1 cellular context compared by ENCODE assay signal in the genomic region with DNA sequence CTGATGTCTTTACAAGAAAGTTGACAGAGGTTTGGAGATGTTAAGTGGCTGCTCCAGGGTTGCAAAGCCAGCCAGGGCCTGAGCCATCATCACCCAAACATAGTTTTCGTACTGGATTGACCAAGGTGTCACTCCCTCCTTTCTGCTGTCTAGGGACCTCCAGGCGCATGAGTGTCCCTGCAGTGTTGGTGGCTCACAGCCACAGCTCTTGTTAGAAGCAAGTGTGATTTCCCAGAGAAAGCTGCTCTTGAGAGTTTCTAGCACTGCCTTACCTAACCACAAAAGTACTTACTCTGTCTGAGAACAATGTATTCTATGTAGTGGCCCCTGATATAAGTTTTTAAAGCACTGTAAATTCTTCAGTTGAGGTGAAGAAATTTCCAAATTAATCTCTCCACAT.
TF ChIP-seq lines count a peak whose summit lies in the region.

No MANE protein-coding gene starts in this region.

TF ChIP-seq in H1, 55 proteins besides CTCF, POLR2A, EP300 and RAD21 (continued from another document):
- TF ChIP-seq EGR1 (IDR thresholded peaks at IDR 0.05; ENCODE audit: borderline replicate concordance, low read depth, low read length): no peak
- no peak for TF ChIP-seq SUZ12 (IDR thresholded peaks at IDR 0.05; ENCODE audit: low read length)
- TF ChIP-seq RBBP5 (IDR thresholded peaks at IDR 0.05; ENCODE audit: borderline replicate concordance, low read depth, low read length): no peak
- TF ChIP-seq EZH2 (IDR thresholded peaks at IDR 0.05; ENCODE audit: low read depth, low read length, severe bottlenecking): no peak
- no peak for TF ChIP-seq GABPA (IDR thresholded peaks at IDR 0.05; ENCODE audit: borderline replicate concordance, insufficient read depth, low read length)
- TF ChIP-seq BRCA1 (IDR thresholded peaks at IDR 0.05; ENCODE audit: low read depth, low read length): no peak
- no peak for TF ChIP-seq SIN3A (conservative IDR thresholded peaks at IDR 0.05 in 1 of 2, IDR thresholded peaks at IDR 0.05 in 1 of 2; ENCODE audit: low read depth in 1 of 2, low read length in 2 of 2)
- TF ChIP-seq SAP30 (IDR thresholded peaks at IDR 0.05; ENCODE audit: insufficient read depth, insufficient replicate concordance, low read length): no peak
- TF ChIP-seq BACH1 (IDR thresholded peaks at IDR 0.05; ENCODE audit: low read length): no peak
- TF ChIP-seq ASH2L (IDR thresholded peaks at IDR 0.05; ENCODE audit: low read length): no peak
TF ChIP-seq in H1: peak in this region for 0.
